In genomic region chr3:119258915-119259314, GRCh38 we compare ENCODE assay signal across 9 cellular contexts. TPM values are rescaled to one million over a fixed set of nuclear protein-coding genes. Genes with fewer than 3 reads are reported as not detected.
DNase-seq lines count a peak whose midpoint lies in the region; ATAC-seq and TF ChIP-seq lines count a peak whose summit lies in the region.
"Had no signal": no experiment of that assay in that cellular context is flagged by ENCODE, and none has a peak within 500 bp of the region (broad histone marks: within the 10 kb centered on the region; RNA-seq: fewer than 3 reads in every experiment).

No MANE protein-coding gene starts in this region.

- intact Hi-C loops in dendritic cell treated with granulocyte-macrophage colony-stimulating factor and Interleukin-4, amounts not matched to agents 40 ng/mL and 50 ng/mL, for 4 days (cut with micrococcal nuclease): no loop called here

- ATAC-seq in GM21381 (IDR thresholded peaks at IDR 0.05; ENCODE audit: unreplicated experiment): peak; percentile 88
- ATAC-seq in HG03378 (IDR thresholded peaks at IDR 0.05; ENCODE audit: unreplicated experiment): peak; percentile 90
- ATAC-seq in omental fat pad (ENCODE audit: low FRiP score): no peak
- no peak for ATAC-seq in activated CD8-positive, alpha-beta T cell treated with anti-CD3 and anti-CD28 coated beads, Interleukin-2, amount 10 ng/mL, durations not matched to agents 7 days and 5 days

- no peak for TF ChIP-seq CTCF in omental fat pad (IDR thresholded peaks at IDR 0.05)

- peaks cover 40% of the 10 kb centered on the region for H3K4me1 Mint-ChIP-seq in dendritic cell treated with granulocyte-macrophage colony-stimulating factor and Interleukin-4, amounts not matched to agents 40 ng/mL and 50 ng/mL, for 4 days (ENCODE audit: low read depth)
- peaks cover 1% of the 10 kb centered on the region for H3K4me1 Mint-ChIP-seq in activated CD8-positive, alpha-beta T cell treated with anti-CD3 and anti-CD28 coated beads, Interleukin-2, amount 10 ng/mL, durations not matched to agents 7 days and 5 days (ENCODE audit: low read depth)

- CTCF ChIA-PET in activated CD8-positive, alpha-beta T cell treated with anti-CD3 and anti-CD28 coated beads, Interleukin-2, amount 10 ng/mL, durations not matched to agents 7 days and 5 days (lab: Charles Lee): interaction anchor here (1.9 to 2.0 kb wide), 3 partner anchors 14 to 377 kb away, joined by 4 to 12 read pairs (median 4); partner anchors contain the start of gene B4GALT4

- peaks cover 1% of the 10 kb centered on the region for H3K27me3 Mint-ChIP-seq in dendritic cell treated with granulocyte-macrophage colony-stimulating factor and Interleukin-4, amounts not matched to agents 40 ng/mL and 50 ng/mL, for 4 days
- H3K27me3 Mint-ChIP-seq in activated CD8-positive, alpha-beta T cell treated with anti-CD3 and anti-CD28 coated beads, Interleukin-2, amount 10 ng/mL, durations not matched to agents 7 days and 5 days (ENCODE audit: low read depth): peaks cover 5% of the 10 kb centered on the region

- peak overlapping the region; percentile 73 for H3K27ac Mint-ChIP-seq in dendritic cell treated with granulocyte-macrophage colony-stimulating factor and Interleukin-4, amounts not matched to agents 40 ng/mL and 50 ng/mL, for 4 days
- no peak overlapping the region for H3K27ac Mint-ChIP-seq in activated CD8-positive, alpha-beta T cell treated with anti-CD3 and anti-CD28 coated beads, Interleukin-2, amount 10 ng/mL, durations not matched to agents 7 days and 5 days

- DNase-seq in GDM1 (lab: John Stamatoyannopoulos, UW): peak; percentile 38
- no peak for DNase-seq in AG08396 (ENCODE audit: low spot score)
- DNase-seq in omental fat pad (ENCODE audit: low spot score): no peak
- no peak for DNase-seq in activated T-cell treated with anti-CD3 and anti-CD28 coated beads, Interleukin-2, amount 50 U/mL, for 48 hours
- no peak for DNase-seq in activated CD8-positive, alpha-beta T cell treated with anti-CD3 and anti-CD28 coated beads, Interleukin-2, amount 10 ng/mL, durations not matched to agents 7 days and 5 days
- DNase-seq: aorta had no signal

- POLR2A ChIA-PET in activated CD8-positive, alpha-beta T cell treated with anti-CD3 and anti-CD28 coated beads, Interleukin-2, amount 10 ng/mL, durations not matched to agents 7 days and 5 days (lab: Charles Lee): no interaction called here

- no peaks in the 10 kb centered on the region for H3K9me3 Mint-ChIP-seq in dendritic cell treated with granulocyte-macrophage colony-stimulating factor and Interleukin-4, amounts not matched to agents 40 ng/mL and 50 ng/mL, for 4 days
- no peaks in the 10 kb centered on the region for H3K9me3 Mint-ChIP-seq in activated CD8-positive, alpha-beta T cell treated with anti-CD3 and anti-CD28 coated beads, Interleukin-2, amount 10 ng/mL, durations not matched to agents 7 days and 5 days (ENCODE audit: insufficient read depth)

- H3K36me3 Mint-ChIP-seq in dendritic cell treated with granulocyte-macrophage colony-stimulating factor and Interleukin-4, amounts not matched to agents 40 ng/mL and 50 ng/mL, for 4 days (ENCODE audit: low read depth): no peaks in the 10 kb centered on the region
- no peaks in the 10 kb centered on the region for H3K36me3 Mint-ChIP-seq in activated CD8-positive, alpha-beta T cell treated with anti-CD3 and anti-CD28 coated beads, Interleukin-2, amount 10 ng/mL, durations not matched to agents 7 days and 5 days (ENCODE audit: low read depth)

- H3K4me3 Mint-ChIP-seq in dendritic cell treated with granulocyte-macrophage colony-stimulating factor and Interleukin-4, amounts not matched to agents 40 ng/mL and 50 ng/mL, for 4 days: no peak overlapping the region
- no peak overlapping the region for H3K4me3 Mint-ChIP-seq in activated CD8-positive, alpha-beta T cell treated with anti-CD3 and anti-CD28 coated beads, Interleukin-2, amount 10 ng/mL, durations not matched to agents 7 days and 5 days

RNA-seq across cellular contexts. Expression of gene B4GALT4, which starts 18.2 kb away (rescaled TPM):
- total RNA-seq in omental fat pad: 10 to 100 TPM; 18.8 to 33.4 (median 25.9) TPM
- 10 to 100 TPM; 16.3 to 16.4 TPM for total RNA-seq in activated CD8-positive, alpha-beta T cell treated with anti-CD3 and anti-CD28 coated beads, Interleukin-2, amount 10 ng/mL, durations not matched to agents 7 days and 5 days

RNA-seq across cellular contexts. Expression of gene ARHGAP31, which starts 35.3 kb away (rescaled TPM):
- total RNA-seq in omental fat pad: 10 to 100 TPM; 14.4 to 61.2 (median 36.6) TPM
- 1 to 10 TPM; 2.3 to 2.5 TPM for total RNA-seq in activated CD8-positive, alpha-beta T cell treated with anti-CD3 and anti-CD28 coated beads, Interleukin-2, amount 10 ng/mL, durations not matched to agents 7 days and 5 days

Comparison
In these comparisons a context has a peak if more than half of its experiments do, and no peak if none do; other contexts are left out.
1. ATAC-seq: peak in GM21381 (single experiment) and HG03378 (single experiment); none in omental fat pad (single experiment) and activated CD8-positive, alpha-beta T cell treated with anti-CD3 and anti-CD28 coated beads, Interleukin-2, amount 10 ng/mL, durations not matched to agents 7 days and 5 days (single experiment).
2. RNA of gene ARHGAP31, which starts 35.3 kb away (total RNA-seq): 14.4 to 61.2 TPM in omental fat pad; 2.3 to 2.5 TPM in activated CD8-positive, alpha-beta T cell treated with anti-CD3 and anti-CD28 coated beads, Interleukin-2, amount 10 ng/mL, durations not matched to agents 7 days and 5 days; every median in the first group is over 4 times any median in the second.